Comparison of ENCODE assay signal across 8 cellular contexts in genomic region chr20:32189691-32190607, GRCh38. TPM values are rescaled to one million over a fixed set of nuclear protein-coding genes. Genes with fewer than 3 reads are reported as not detected.
DNase-seq lines count a peak whose midpoint lies in the region; TF ChIP-seq lines count a peak whose summit lies in the region.

No MANE protein-coding gene starts in this region.

- peak overlapping the region; percentile 92 for H3K27ac Mint-ChIP-seq in chondrocyte (ENCODE audit: unreplicated experiment)

- DNase-seq in chondrocyte (ENCODE audit: low spot score) (no peak), SHP77 treated with DMSO at 0.1 percent for 48 hours (lab: John Stamatoyannopoulos, UW) (no peak), NK-92 (lab: John Stamatoyannopoulos, UW; ENCODE audit: unreplicated experiment) (no peak), SKM-1 (lab: John Stamatoyannopoulos, UW; ENCODE audit: unreplicated experiment) (no peak)
- peak; percentile 43 for DNase-seq in stimulated activated CD4-positive, alpha-beta T cell treated with anti-CD3 and anti-CD28 coated beads, Interleukin-1b, Interleukin-23, amount 100 ng/mL, for 48 hours

- peaks cover 0 to 43% of the 10 kb centered on the region in 2 experiments; a peak in 1 of 3 replicates for H3K36me3 ChIP-seq in HEK293 (ENCODE audit: control insufficient read depth in 2 of 2, insufficient read depth in 1 of 2, low read length in 2 of 2)

- H3K27me3 Mint-ChIP-seq in chondrocyte (ENCODE audit: low read depth): no peaks in the 10 kb centered on the region

- H3K27me3 ChIP-seq in layer of hippocampus (ENCODE audit: control insufficient read depth, insufficient read depth, low read length): no peaks in the 10 kb centered on the region

- H3K4me3 Mint-ChIP-seq in chondrocyte (ENCODE audit: unreplicated experiment): peak overlapping the region; percentile 82

- CTCF ChIA-PET in HEK293 (lab: Yijun Ruan, JAX): no interaction called here

- no peak overlapping the region for H3K4me3 ChIP-seq in HEK293 (ENCODE audit: low read depth, low read length)

- TF ChIP-seq CTCF in HEK293 (tag by site-specific recombination; IDR thresholded peaks at IDR 0.05) (0 out of 2 replicates have a peak, but pooled peaks have one; percentile 7), VCaP (conservative IDR thresholded peaks at IDR 0.05) (no peak), chondrocyte (IDR thresholded peaks at IDR 0.05) (no peak)

- H3K4me1 Mint-ChIP-seq in chondrocyte (ENCODE audit: low read depth): peaks cover 32% of the 10 kb centered on the region

- no peaks in the 10 kb centered on the region for H3K9me3 Mint-ChIP-seq in chondrocyte (ENCODE audit: low read depth)

- H3K36me3 Mint-ChIP-seq in chondrocyte (ENCODE audit: low read depth): peaks cover 8% of the 10 kb centered on the region

- POLR2A ChIA-PET in HEK293 (lab: Yijun Ruan, JAX): no interaction called here

- H3K27ac ChIP-seq in HEK293 (ENCODE audit: extremely low read depth, low read depth, low read length): peak overlapping the region; percentile 59; the same call in 1 of the 2 replicates
- H3K27ac ChIP-seq in VCaP: peak overlapping the region; percentile 92
- H3K27ac ChIP-seq in layer of hippocampus (ENCODE audit: low read depth, low read length): peak overlapping the region; percentile 67

- H3K4me1 ChIP-seq in HEK293 (ENCODE audit: control insufficient read depth, insufficient read depth, low read length): no peaks in the 10 kb centered on the region

- no peaks in the 10 kb centered on the region for H3K9me3 ChIP-seq in HEK293 (ENCODE audit: control insufficient read depth, insufficient read depth, low read depth, low read length)

TF ChIP-seq in HEK293, 187 proteins besides CTCF, POLR2A, EP300 and RAD21 (continues in another document):
- TF ChIP-seq ZNF324 (tag by site-specific recombination; IDR thresholded peaks at IDR 0.05): no peak
- TF ChIP-seq ZFP3 (tag by site-specific recombination; IDR thresholded peaks at IDR 0.05; ENCODE audit: low read depth): no peak
- no peak for TF ChIP-seq ZNF544 (tag by site-specific recombination; IDR thresholded peaks at IDR 0.05)
- no peak for TF ChIP-seq ZNF416 (tag by site-specific recombination; IDR thresholded peaks at IDR 0.05)
- TF ChIP-seq ZNF843 (tag by site-specific recombination; IDR thresholded peaks at IDR 0.05): no peak
- TF ChIP-seq MZF1 (tag by site-specific recombination; IDR thresholded peaks at IDR 0.05; ENCODE audit: borderline replicate concordance): no peak
- TF ChIP-seq, protein P1, sequence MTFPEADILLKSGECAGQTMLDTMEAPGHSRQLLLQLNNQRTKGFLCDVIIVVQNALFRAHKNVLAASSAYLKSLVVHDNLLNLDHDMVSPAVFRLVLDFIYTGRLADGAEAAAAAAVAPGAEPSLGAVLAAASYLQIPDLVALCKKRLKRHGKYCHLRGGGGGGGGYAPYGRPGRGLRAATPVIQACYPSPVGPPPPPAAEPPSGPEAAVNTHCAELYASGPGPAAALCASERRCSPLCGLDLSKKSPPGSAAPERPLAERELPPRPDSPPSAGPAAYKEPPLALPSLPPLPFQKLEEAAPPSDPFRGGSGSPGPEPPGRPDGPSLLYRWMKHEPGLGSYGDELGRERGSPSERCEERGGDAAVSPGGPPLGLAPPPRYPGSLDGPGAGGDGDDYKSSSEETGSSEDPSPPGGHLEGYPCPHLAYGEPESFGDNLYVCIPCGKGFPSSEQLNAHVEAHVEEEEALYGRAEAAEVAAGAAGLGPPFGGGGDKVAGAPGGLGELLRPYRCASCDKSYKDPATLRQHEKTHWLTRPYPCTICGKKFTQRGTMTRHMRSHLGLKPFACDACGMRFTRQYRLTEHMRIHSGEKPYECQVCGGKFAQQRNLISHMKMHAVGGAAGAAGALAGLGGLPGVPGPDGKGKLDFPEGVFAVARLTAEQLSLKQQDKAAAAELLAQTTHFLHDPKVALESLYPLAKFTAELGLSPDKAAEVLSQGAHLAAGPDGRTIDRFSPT (tag by site-specific recombination; IDR thresholded peaks at IDR 0.05): no peak
- TF ChIP-seq SCRT2 (tag by site-specific recombination; IDR thresholded peaks at IDR 0.05): no peak
- no peak for TF ChIP-seq ZNF148 (tag by site-specific recombination; IDR thresholded peaks at IDR 0.05; ENCODE audit: borderline replicate concordance)
- TF ChIP-seq ZBTB26 (tag by site-specific recombination; optimal IDR thresholded peaks at IDR 0.05): peak; percentile 52
- no peak for TF ChIP-seq HOXD13 (CRISPR knock-in tag; IDR thresholded peaks at IDR 0.05; ENCODE audit: borderline replicate concordance)
- TF ChIP-seq ZNF670 (tag by site-specific recombination; IDR thresholded peaks at IDR 0.05; ENCODE audit: low read depth): no peak
- TF ChIP-seq ZNF529 (tag by site-specific recombination; IDR thresholded peaks at IDR 0.05; ENCODE audit: insufficient replicate concordance): no peak
- TF ChIP-seq ZNF518A (tag by site-specific recombination; conservative IDR thresholded peaks at IDR 0.05; ENCODE audit: low read depth): no peak
- TF ChIP-seq YY1 (tag by site-specific recombination; IDR thresholded peaks at IDR 0.05): no peak
- TF ChIP-seq ZBTB8A (tag by site-specific recombination; IDR thresholded peaks at IDR 0.05): peak; percentile 12; the same call in 1 of the 2 replicates
- TF ChIP-seq ZNF791 (tag by site-specific recombination; IDR thresholded peaks at IDR 0.05): no peak

RNA-seq across cellular contexts. Expression of gene PLAGL2, which starts 17.6 kb away (rescaled TPM):
- total RNA-seq in chondrocyte: 9.1 to 16.9 TPM (median 16.4 TPM) in 3 replicates

RNA-seq across cellular contexts. Expression of gene POFUT1, which starts 17.7 kb away (rescaled TPM):
- total RNA-seq in chondrocyte: 61.6 to 68.3 TPM (median 66.4 TPM) in 3 replicates
